ENCODE assay signal across 17 cellular contexts in the genomic region with DNA sequence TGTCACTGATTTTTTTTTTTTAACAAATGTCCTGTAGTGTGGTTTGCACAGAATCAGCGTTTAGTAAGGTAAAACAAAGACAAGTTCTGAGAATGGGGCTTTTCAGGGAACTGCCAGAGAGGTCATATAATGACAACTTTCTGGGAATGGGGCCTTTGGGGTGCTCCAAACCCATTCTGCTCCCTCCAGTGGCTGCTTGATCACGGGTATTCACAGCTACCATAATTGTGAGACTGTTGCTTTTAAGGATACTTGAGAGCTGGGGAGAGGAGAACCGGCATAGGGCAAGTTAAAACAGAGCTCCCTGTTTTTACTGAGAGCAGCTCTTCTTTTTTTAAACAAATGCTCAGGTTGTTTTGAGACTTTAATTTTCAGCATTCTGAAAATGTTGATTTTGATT. TPM values are rescaled to one million over a fixed set of nuclear protein-coding genes. Genes with fewer than 3 reads are reported as not detected.
DNase-seq lines count a peak whose midpoint lies in the region; ATAC-seq and TF ChIP-seq lines count a peak whose summit lies in the region.
"Had no signal": no experiment of that assay in that cellular context is flagged by ENCODE, and none has a peak within 500 bp of the region (broad histone marks: within the 10 kb centered on the region; RNA-seq: fewer than 3 reads in every experiment).

No MANE protein-coding gene starts in this region.

- H3K9ac ChIP-seq in H9 (ENCODE audit: extremely low read depth, insufficient read length, low read length) (no peak overlapping the region), Karpas-422 (ENCODE audit: low read length) (no peak overlapping the region)

- no peak overlapping the region for H3K4me3 ChIP-seq in A673 (ENCODE audit: low read depth, low read length, poor library complexity, severe bottlenecking)
- H3K4me3 ChIP-seq in Karpas-422 (ENCODE audit: low read length) = no peak overlapping the region

- H3K4me1 ChIP-seq in A673 (ENCODE audit: insufficient read depth, low read length, poor library complexity, severe bottlenecking) (peaks cover 18% of the 10 kb centered on the region), H9 (ENCODE audit: insufficient read depth, low read length) (no peaks in the 10 kb centered on the region), Karpas-422 (ENCODE audit: low read length) (no peaks in the 10 kb centered on the region)

- no peak overlapping the region for H3K4me3 Mint-ChIP-seq in H9
- no peak overlapping the region for H3K4me3 Mint-ChIP-seq in WTC11
- H3K4me3 Mint-ChIP-seq: B cell; CD4-positive, alpha-beta T cell had no signal

- H3K79me1 ChIP-seq in H9 (ENCODE audit: insufficient read depth, low read depth, low read length, poor library complexity, severe bottlenecking) = no peaks in the 10 kb centered on the region

- H3K9me3 Mint-ChIP-seq in H9 (peaks cover 2 to 3% of the 10 kb centered on the region in 2 experiments; a peak in 2 of 5 replicates), WTC11 (no peaks in the 10 kb centered on the region)

- H3K9me3 ChIP-seq in A673 (ENCODE audit: low read depth, low read length, poor library complexity, severe bottlenecking) (no peaks in the 10 kb centered on the region), H9 (ENCODE audit: control insufficient read depth, low read depth, low read length) (no peaks in the 10 kb centered on the region), Karpas-422 (ENCODE audit: low read length) (peaks cover 13% of the 10 kb centered on the region; the same call in 1 of the 2 replicates)

- H2AK5ac ChIP-seq in H9 (ENCODE audit: insufficient read length, low read length) = no peak overlapping the region

- WGBS in H9 (ENCODE audit: extremely low coverage, insufficient read length, low lambda C conversion rate) = no CpG with 5 or more reads among the region's 3 CpGs

- intact Hi-C loops in A673 (cut with micrococcal nuclease; ENCODE audit: unreplicated experiment) = no loop called here

- no peak overlapping the region for H3K56ac ChIP-seq in H9 (ENCODE audit: insufficient read length, low read depth, low read length)

- no peak overlapping the region for H3K23ac ChIP-seq in H9 (ENCODE audit: insufficient read length, low read depth, low read length)

- no peak overlapping the region for H2BK120ac ChIP-seq in H9 (ENCODE audit: low read depth, low read length, poor library complexity, severe bottlenecking)

- H3K27ac ChIP-seq in A673 (ENCODE audit: low read depth, low read length, poor library complexity, severe bottlenecking) = peak overlapping the region; percentile 43
- no peak overlapping the region for H3K27ac ChIP-seq in H9 (ENCODE audit: insufficient read length, low read depth, low read length)
- H3K27ac ChIP-seq in Karpas-422 (ENCODE audit: low read length) = no peak overlapping the region
- H3K27ac ChIP-seq: HL-60 had no signal

- H4K20me1 ChIP-seq in H9 (ENCODE audit: control insufficient read depth, insufficient read depth, insufficient read length) (no peaks in the 10 kb centered on the region), Karpas-422 (ENCODE audit: insufficient read depth, low read depth, low read length) (no peaks in the 10 kb centered on the region)

- no peak overlapping the region for H4K91ac ChIP-seq in H9 (ENCODE audit: insufficient read length, low read depth, low read length)

- no peak overlapping the region for H4K5ac ChIP-seq in H9 (ENCODE audit: insufficient read length, low read depth, low read length)

- H3K23me2 ChIP-seq in H9 (ENCODE audit: insufficient read length, low read depth, low read length, poor library complexity, severe bottlenecking) = no peaks in the 10 kb centered on the region

- no peak overlapping the region for H3K4ac ChIP-seq in H9 (ENCODE audit: low read depth, low read length)

- no peak overlapping the region for H2BK12ac ChIP-seq in H9 (ENCODE audit: insufficient read length, low read depth, low read length)

- H2BK20ac ChIP-seq in H9 (ENCODE audit: low read depth, low read length, poor library complexity, severe bottlenecking) = no peak overlapping the region

- no peak overlapping the region for H3K18ac ChIP-seq in H9 (ENCODE audit: insufficient read length, low read depth, low read length)

- ATAC-seq in WTC11 = peak; percentile 76
- ATAC-seq in esophagus mucosa = peak; percentile 49
- no peak for ATAC-seq in GM18867 (IDR thresholded peaks at IDR 0.05; ENCODE audit: unreplicated experiment)
- ATAC-seq: HCT116 had no signal

- H3K4me1 Mint-ChIP-seq in H9 (no peaks in the 10 kb centered on the region), WTC11 (no peaks in the 10 kb centered on the region; the same call in 1 of the 2 replicates)
- H3K4me1 Mint-ChIP-seq: B cell had no signal

- H2AFZ ChIP-seq in H9 (ENCODE audit: low read length) (no peak overlapping the region), Karpas-422 (ENCODE audit: low read length) (no peak overlapping the region)

- TF ChIP-seq CTCF in A673 (conservative IDR thresholded peaks at IDR 0.05; ENCODE audit: low read depth, low read length) = peak; percentile 27
- TF ChIP-seq CTCF in H9 (conservative IDR thresholded peaks at IDR 0.05) = no peak; the same call in 2 of the 3 replicates
- TF ChIP-seq CTCF in WTC11 (IDR thresholded peaks at IDR 0.05) = no peak

- H3K27ac Mint-ChIP-seq in H9 (peak overlapping the region in 2 of 3 experiments; percentile 20 to 76; a peak in 3 of 7 replicates), WTC11 (0 out of 2 replicates have a peak overlapping the region, but pooled peaks have one; percentile 14)
- H3K27ac Mint-ChIP-seq: B cell; CD4-positive, alpha-beta T cell had no signal

- H3K9me2 ChIP-seq in Karpas-422 (replicated peaks; ENCODE audit: insufficient read depth, low read length) = no peaks in the 10 kb centered on the region

- H3K27me3 Mint-ChIP-seq in H9 (ENCODE audit: low read depth) (no peaks in the 10 kb centered on the region), WTC11 (ENCODE audit: low read depth) (no peaks in the 10 kb centered on the region; the same call in 1 of the 2 replicates)
- H3K27me3 Mint-ChIP-seq: CD4-positive, alpha-beta T cell had no signal

- peaks cover 38% of the 10 kb centered on the region for H3K36me3 ChIP-seq in A673 (ENCODE audit: insufficient read depth, low read length, poor library complexity, severe bottlenecking)
- no peaks in the 10 kb centered on the region; the same call in 1 of the 2 replicates for H3K36me3 ChIP-seq in Karpas-422 (ENCODE audit: insufficient read depth, low read length)

- H4K8ac ChIP-seq in H9 (replicated peaks; ENCODE audit: insufficient read length, low read depth, low read length) = no peak overlapping the region

- no peak overlapping the region for H2BK15ac ChIP-seq in H9 (ENCODE audit: low read depth, low read length)

- H3K27me3 ChIP-seq in A673 (replicated peaks; ENCODE audit: insufficient read depth, low read depth, low read length, poor library complexity) = no peaks in the 10 kb centered on the region
- H3K27me3 ChIP-seq in H9 (ENCODE audit: insufficient read depth, low read length) = no peaks in the 10 kb centered on the region
- 0 out of 2 replicates have a peak, but pooled peaks cover 3% of the 10 kb centered on the region for H3K27me3 ChIP-seq in Karpas-422 (ENCODE audit: low read length)

- CTCF ChIA-PET in A673 (lab: Charles Lee) (interaction anchor here (0.6 to 4.0 kb wide), 3 partner anchors 51 to 93 kb away, joined by 3 to 48 read pairs (median 3); no protein-coding TSS in a partner anchor), WTC11 (lab: Charles Lee) (interaction anchor here (1.0 to 6.7 kb wide), 7 partner anchors 10 to 93 kb away, joined by 3 to 156 read pairs (median 4); no protein-coding TSS in a partner anchor)

- no peak overlapping the region for H3T11ph ChIP-seq in H9 (ENCODE audit: low read length)

- no peak overlapping the region for H2BK5ac ChIP-seq in H9 (ENCODE audit: insufficient read length, low read length)

- peaks cover 0 to under 1% (median 0%) of the 10 kb centered on the region in 3 experiments; a peak in 2 of 7 replicates for H3K36me3 Mint-ChIP-seq in H9 (ENCODE audit: insufficient read depth in 1 of 3, low read depth in 3 of 3)
- H3K36me3 Mint-ChIP-seq in WTC11 = 0 out of 2 replicates have a peak, but pooled peaks cover under 1% of the 10 kb centered on the region

- no peak overlapping the region for H3K14ac ChIP-seq in H9 (ENCODE audit: insufficient read depth, low read length)

- H3K79me2 ChIP-seq in H9 (ENCODE audit: insufficient read depth, low read length) (no peaks in the 10 kb centered on the region), Karpas-422 (ENCODE audit: low read length) (no peaks in the 10 kb centered on the region)

- no TSS peak for BruUV-seq in A673 (replicated peaks; lab: Mats Ljungman, UMichigan)

- POLR2A ChIA-PET in A673 (lab: Charles Lee; ENCODE audit: low non-redundant PET) = no interaction called here
- POLR2A ChIA-PET in WTC11 (lab: Charles Lee) = interaction anchor here (2.7 kb wide), 1 partner anchor 69 kb away, joined by 7 read pairs; no protein-coding TSS in a partner anchor

- DNase-seq in A673 (ENCODE audit: low spot score) (peak; percentile 51), H9 (no peak), WTC11 (ENCODE audit: low spot score) (no peak), NCI-H1694 treated with DMSO at 0.1 percent for 48 hours (lab: John Stamatoyannopoulos, UW) (no peak), EL (no peak), Karpas-422 (no peak)
- DNase-seq: C1 segment of cervical spinal cord; Calu3; CD4-positive, alpha-beta T cell; DMS 273 treated with DMSO at 0.1 percent for 48 hours had no signal

- H3K4me2 ChIP-seq in H9 (ENCODE audit: insufficient read depth, insufficient read length, low read length) = no peak overlapping the region
- H3K4me2 ChIP-seq in Karpas-422 (ENCODE audit: low read depth, low read length, poor library complexity, severe bottlenecking) = no peak overlapping the region

TF ChIP-seq in WTC11, 78 proteins besides CTCF, POLR2A, EP300 and RAD21 (continues in another document):
- TF ChIP-seq, protein P1, sequence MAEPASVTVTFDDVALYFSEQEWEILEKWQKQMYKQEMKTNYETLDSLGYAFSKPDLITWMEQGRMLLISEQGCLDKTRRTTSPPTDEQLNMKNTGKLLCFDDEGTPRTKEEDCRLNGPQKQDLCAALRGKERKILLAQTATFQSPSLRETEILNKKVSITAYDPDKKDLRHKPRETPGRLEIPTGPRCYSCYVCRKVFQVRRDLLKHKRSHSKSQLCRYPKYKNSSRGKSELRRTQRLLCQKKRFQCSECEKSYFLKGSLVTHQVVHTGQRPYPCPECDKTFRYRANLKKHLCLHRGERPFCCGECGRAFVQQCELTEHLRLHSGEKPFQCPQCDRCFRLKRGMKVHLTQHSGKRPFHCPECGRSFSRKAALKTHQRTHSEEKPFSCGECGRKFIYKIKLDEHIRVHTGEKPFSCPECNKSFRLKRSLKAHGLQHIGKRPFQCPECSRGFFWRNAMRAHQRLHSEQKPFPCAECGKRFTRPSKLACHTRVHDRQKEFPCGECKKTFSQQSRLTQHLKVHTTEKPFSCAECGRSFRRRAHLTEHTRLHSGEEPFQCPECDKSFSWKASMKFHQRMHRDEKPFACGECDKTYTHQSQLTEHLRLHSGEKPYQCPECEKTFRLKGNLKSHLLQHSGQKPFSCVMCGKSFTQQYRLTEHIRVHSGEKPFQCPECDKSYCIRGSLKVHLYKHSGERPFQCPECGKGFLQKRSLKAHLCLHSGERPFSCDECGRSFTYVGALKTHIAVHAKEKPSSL (CRISPR knock-in tag; conservative IDR thresholded peaks at IDR 0.05) = no peak

RNA-seq across cellular contexts. Expression of a gene that starts 48.2 kb away (rescaled TPM):
- total RNA-seq in A673 (2021) (1.8 and 1.9 TPM in 2 replicates), H9 (2021) (0.57 and 0.86 TPM in 2 replicates), WTC11 (2021) (0.46 to 0.96 TPM (median 0.92 TPM) in 3 replicates), esophagus mucosa (8.8 TPM)
- total RNA-seq in Karpas-422 (2014; rRNA removed; shearing (Covaris generic); ENCODE audit: low replicate concordance) = not detected in 2 replicates
- total RNA-seq: A172, G401 had no signal
